Comparison of ENCODE assay signal across 24 cellular contexts in the genomic region with DNA sequence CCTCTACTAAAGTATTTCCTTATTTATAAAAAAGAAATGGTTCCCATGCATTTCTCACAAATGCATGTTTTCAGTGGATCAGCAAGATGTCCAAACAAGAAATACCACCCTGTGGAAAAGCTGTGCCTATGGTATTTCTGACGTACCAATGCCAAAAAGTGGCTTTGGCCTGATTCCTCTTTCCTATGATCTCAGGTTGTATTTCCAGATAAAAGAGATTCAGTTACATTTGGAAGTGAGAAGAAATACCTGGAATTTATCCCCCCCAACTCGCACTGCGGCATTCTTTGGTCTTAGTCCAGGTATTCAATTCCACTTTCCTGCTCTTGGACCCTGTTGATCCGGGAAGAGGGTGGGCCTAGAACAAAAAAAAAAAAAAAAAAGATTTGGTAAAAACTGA.
"Had no signal": no experiment of that assay in that cellular context is flagged by ENCODE, and none has a peak within 500 bp of the region (broad histone marks: within the 10 kb centered on the region; RNA-seq: fewer than 3 reads in every experiment).

No MANE protein-coding gene starts in this region.

- H2AFZ ChIP-seq: parathyroid adenoma had no signal

- H3K27me3 ChIP-seq: neutrophil, ovary, right lobe of liver, sigmoid colon, spleen, stomach, thyroid gland, tibial nerve, upper lobe of left lung, vagina had no signal

- ATAC-seq: naive thymus-derived CD8-positive, alpha-beta T cell; natural killer cell treated with Interleukin-12 subunit alpha and Interleukin-12 subunit beta and Interleukin-15 and Interleukin-18, amount 100 ng/mL, for 72 hours; psoas muscle; right cardiac atrium; stimulated activated memory B cell treated with anti-CD40 and anti-IgM and Interleukin-4, amounts not matched to agents 10 μg/mL and 1 μg/mL and 100 μg/mL, for 72 hours; stimulated activated naive CD8-positive, alpha-beta T cell treated with anti-CD3 and anti-CD28 coated beads, Interleukin-15, Interleukin-2, amounts not matched to agents 100 U/mL and 50 U/mL, for 24 hours had no signal

- H3K4me3 ChIP-seq: ovary, psoas muscle, right lobe of liver, sigmoid colon, spleen, stomach, thoracic aorta, thyroid gland, tibial nerve, upper lobe of left lung, vagina had no signal

- H3K9ac ChIP-seq: parathyroid adenoma had no signal

- H3K36me3 ChIP-seq: neutrophil, ovary, right lobe of liver, sigmoid colon, spleen, stomach, thoracic aorta, thyroid gland, tibial nerve, upper lobe of left lung, vagina had no signal

- H3K79me2 ChIP-seq: parathyroid adenoma had no signal

- DNase-seq: naive thymus-derived CD8-positive, alpha-beta T cell; psoas muscle; right lobe of liver; sigmoid colon; spleen; stimulated activated CD4-positive, alpha-beta T cell treated with anti-CD3 and anti-CD28 coated beads, Interleukin-12 subunit alpha, Interleukin-12 subunit beta, amount 100 ng/mL, for 4 hours; stimulated activated CD4-positive, alpha-beta T cell treated with anti-CD3 and anti-CD28 coated beads, Interleukin-1b, Interleukin-23, amount 100 ng/mL, for 48 hours; stimulated activated CD4-positive, alpha-beta T cell treated with anti-CD3 and anti-CD28 coated beads, Interleukin-4, amount 100 ng/mL, for 1 hour; stimulated activated CD4-positive, alpha-beta T cell treated with anti-CD3 and anti-CD28 coated beads, Interleukin-4, amount 100 ng/mL, for 4 hours; stimulated activated CD8-positive, alpha-beta memory T cell treated with anti-CD3 and anti-CD28 coated beads, Interleukin-4, amount 100 ng/mL, for 48 hours; stimulated activated naive CD4-positive, alpha-beta T cell; stimulated activated naive CD8-positive, alpha-beta T cell treated with anti-CD3 and anti-CD28 coated beads, Interleukin-15, Interleukin-2, amounts not matched to agents 100 U/mL and 50 U/mL, for 24 hours; upper lobe of left lung had no signal

- H3K27ac ChIP-seq: neutrophil, ovary, parathyroid adenoma, psoas muscle, right lobe of liver, sigmoid colon, spleen, stomach, thoracic aorta, thyroid gland, tibial nerve, upper lobe of left lung, vagina had no signal

- H3K4me1 ChIP-seq: parathyroid adenoma, psoas muscle, right lobe of liver, sigmoid colon, spleen, thyroid gland, upper lobe of left lung, vagina had no signal

- H3K9me3 ChIP-seq: neutrophil, ovary, psoas muscle, right lobe of liver, sigmoid colon, stomach, thoracic aorta, thyroid gland, tibial nerve, upper lobe of left lung, vagina had no signal
